Comparison of ENCODE assay signal across 1 cellular context in the genomic region with DNA sequence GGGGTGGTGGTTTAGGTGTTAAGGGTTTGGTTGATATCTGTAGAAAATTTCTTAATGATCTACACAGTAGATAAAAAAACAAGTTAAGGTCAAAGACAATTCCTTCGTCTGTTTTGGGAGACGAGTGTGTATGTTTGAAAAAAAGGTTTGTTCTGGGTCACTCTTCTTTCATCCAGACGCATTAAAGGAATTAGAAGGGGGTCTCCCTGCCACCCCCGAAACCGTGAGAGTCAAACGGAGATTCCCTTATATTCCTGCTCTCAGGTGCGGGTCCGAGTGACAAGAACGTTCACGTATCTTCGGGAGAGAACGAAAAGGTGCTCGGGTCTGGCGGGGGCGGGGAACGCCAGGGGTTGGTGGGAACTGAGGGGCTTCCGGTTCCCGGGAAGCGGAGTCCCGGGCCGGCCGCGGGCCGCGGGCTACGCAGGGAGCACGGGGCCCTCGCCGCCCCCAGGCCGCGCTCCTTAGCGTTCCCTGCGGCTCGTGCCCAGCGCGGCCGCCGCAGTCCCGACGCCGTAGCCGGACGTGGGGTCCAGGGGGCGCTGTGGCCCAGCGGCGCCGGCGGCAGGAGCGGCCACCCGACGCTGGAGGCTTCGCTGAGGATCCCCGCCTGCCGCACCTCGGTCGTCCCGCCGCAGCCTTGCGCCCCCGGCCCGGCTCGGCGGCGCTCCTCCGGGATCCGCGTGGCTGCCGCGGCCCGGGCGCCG.
A peak's percentile ranks its signal among the peaks of the same experiment; 100 is the strongest.
TF ChIP-seq lines count a peak whose summit lies in the region.

A gene with protein sequence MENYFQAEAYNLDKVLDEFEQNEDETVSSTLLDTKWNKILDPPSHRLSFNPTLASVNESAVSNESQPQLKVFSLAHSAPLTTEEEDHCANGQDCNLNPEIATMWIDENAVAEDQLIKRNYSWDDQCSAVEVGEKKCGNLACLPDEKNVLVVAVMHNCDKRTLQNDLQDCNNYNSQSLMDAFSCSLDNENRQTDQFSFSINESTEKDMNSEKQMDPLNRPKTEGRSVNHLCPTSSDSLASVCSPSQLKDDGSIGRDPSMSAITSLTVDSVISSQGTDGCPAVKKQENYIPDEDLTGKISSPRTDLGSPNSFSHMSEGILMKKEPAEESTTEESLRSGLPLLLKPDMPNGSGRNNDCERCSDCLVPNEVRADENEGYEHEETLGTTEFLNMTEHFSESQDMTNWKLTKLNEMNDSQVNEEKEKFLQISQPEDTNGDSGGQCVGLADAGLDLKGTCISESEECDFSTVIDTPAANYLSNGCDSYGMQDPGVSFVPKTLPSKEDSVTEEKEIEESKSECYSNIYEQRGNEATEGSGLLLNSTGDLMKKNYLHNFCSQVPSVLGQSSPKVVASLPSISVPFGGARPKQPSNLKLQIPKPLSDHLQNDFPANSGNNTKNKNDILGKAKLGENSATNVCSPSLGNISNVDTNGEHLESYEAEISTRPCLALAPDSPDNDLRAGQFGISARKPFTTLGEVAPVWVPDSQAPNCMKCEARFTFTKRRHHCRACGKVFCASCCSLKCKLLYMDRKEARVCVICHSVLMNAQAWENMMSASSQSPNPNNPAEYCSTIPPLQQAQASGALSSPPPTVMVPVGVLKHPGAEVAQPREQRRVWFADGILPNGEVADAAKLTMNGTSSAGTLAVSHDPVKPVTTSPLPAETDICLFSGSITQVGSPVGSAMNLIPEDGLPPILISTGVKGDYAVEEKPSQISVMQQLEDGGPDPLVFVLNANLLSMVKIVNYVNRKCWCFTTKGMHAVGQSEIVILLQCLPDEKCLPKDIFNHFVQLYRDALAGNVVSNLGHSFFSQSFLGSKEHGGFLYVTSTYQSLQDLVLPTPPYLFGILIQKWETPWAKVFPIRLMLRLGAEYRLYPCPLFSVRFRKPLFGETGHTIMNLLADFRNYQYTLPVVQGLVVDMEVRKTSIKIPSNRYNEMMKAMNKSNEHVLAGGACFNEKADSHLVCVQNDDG (N-terminal part only) (plus strand): TSS at position 577 of the 707 bp plus-strand sequence. CDS start 91,118 bp downstream, outside the sequence.

TF ChIP-seq in HepG2, 621 proteins besides CTCF, POLR2A, EP300 and RAD21 (continued from another document and continues in another):
- TF ChIP-seq, protein P1, sequence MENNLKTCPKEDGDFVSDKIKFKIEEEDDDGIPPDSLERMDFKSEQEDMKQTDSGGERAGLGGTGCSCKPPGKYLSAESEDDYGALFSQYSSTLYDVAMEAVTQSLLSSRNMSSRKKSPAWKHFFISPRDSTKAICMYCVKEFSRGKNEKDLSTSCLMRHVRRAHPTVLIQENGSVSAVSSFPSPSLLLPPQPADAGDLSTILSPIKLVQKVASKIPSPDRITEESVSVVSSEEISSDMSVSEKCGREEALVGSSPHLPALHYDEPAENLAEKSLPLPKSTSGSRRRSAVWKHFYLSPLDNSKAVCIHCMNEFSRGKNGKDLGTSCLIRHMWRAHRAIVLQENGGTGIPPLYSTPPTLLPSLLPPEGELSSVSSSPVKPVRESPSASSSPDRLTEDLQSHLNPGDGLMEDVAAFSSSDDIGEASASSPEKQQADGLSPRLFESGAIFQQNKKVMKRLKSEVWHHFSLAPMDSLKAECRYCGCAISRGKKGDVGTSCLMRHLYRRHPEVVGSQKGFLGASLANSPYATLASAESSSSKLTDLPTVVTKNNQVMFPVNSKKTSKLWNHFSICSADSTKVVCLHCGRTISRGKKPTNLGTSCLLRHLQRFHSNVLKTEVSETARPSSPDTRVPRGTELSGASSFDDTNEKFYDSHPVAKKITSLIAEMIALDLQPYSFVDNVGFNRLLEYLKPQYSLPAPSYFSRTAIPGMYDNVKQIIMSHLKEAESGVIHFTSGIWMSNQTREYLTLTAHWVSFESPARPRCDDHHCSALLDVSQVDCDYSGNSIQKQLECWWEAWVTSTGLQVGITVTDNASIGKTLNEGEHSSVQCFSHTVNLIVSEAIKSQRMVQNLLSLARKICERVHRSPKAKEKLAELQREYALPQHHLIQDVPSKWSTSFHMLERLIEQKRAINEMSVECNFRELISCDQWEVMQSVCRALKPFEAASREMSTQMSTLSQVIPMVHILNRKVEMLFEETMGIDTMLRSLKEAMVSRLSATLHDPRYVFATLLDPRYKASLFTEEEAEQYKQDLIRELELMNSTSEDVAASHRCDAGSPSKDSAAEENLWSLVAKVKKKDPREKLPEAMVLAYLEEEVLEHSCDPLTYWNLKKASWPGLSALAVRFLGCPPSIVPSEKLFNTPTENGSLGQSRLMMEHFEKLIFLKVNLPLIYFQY (CRISPR knock-in tag; IDR thresholded peaks at IDR 0.05; ENCODE audit: borderline replicate concordance), result peak; percentile 59; the same call in 1 of the 2 replicates
- no peak; the same call in 1 of the 2 replicates for TF ChIP-seq ZNF766 (CRISPR knock-in tag; IDR thresholded peaks at IDR 0.05; ENCODE audit: borderline replicate concordance)
- TF ChIP-seq KLF11 (CRISPR knock-in tag; IDR thresholded peaks at IDR 0.05), result no peak
- no peak for TF ChIP-seq ZBTB3 (CRISPR knock-in tag; IDR thresholded peaks at IDR 0.05; ENCODE audit: borderline replicate concordance, low read depth)
- TF ChIP-seq NR2C2 (CRISPR knock-in tag; IDR thresholded peaks at IDR 0.05; ENCODE audit: borderline replicate concordance), result peak; percentile 21; the same call in 1 of the 2 replicates
- no peak for TF ChIP-seq MAFG (CRISPR knock-in tag; IDR thresholded peaks at IDR 0.05)
- TF ChIP-seq ZNF557 (CRISPR knock-in tag; IDR thresholded peaks at IDR 0.05), result no peak
- 0 out of 2 replicates have a peak, but pooled peaks have one; percentile 42 for TF ChIP-seq MED1 (CRISPR knock-in tag; IDR thresholded peaks at IDR 0.05)
- TF ChIP-seq ZNF672 (CRISPR knock-in tag; IDR thresholded peaks at IDR 0.05), result 0 out of 2 replicates have a peak, but pooled peaks have one; percentile 48
- peak; percentile 28; the same call in 1 of the 2 replicates for TF ChIP-seq ZNF543 (CRISPR knock-in tag; IDR thresholded peaks at IDR 0.05)
- TF ChIP-seq, protein P2, sequence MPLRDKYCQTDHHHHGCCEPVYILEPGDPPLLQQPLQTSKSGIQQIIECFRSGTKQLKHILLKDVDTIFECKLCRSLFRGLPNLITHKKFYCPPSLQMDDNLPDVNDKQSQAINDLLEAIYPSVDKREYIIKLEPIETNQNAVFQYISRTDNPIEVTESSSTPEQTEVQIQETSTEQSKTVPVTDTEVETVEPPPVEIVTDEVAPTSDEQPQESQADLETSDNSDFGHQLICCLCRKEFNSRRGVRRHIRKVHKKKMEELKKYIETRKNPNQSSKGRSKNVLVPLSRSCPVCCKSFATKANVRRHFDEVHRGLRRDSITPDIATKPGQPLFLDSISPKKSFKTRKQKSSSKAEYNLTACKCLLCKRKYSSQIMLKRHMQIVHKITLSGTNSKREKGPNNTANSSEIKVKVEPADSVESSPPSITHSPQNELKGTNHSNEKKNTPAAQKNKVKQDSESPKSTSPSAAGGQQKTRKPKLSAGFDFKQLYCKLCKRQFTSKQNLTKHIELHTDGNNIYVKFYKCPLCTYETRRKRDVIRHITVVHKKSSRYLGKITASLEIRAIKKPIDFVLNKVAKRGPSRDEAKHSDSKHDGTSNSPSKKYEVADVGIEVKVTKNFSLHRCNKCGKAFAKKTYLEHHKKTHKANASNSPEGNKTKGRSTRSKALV (CRISPR knock-in tag; IDR thresholded peaks at IDR 0.05), result no peak
- TF ChIP-seq GZF1 (CRISPR knock-in tag; IDR thresholded peaks at IDR 0.05), result no peak
- no peak for TF ChIP-seq CHD2 (IDR thresholded peaks at IDR 0.05; ENCODE audit: low read depth, low read length)
- TF ChIP-seq, protein P3, sequence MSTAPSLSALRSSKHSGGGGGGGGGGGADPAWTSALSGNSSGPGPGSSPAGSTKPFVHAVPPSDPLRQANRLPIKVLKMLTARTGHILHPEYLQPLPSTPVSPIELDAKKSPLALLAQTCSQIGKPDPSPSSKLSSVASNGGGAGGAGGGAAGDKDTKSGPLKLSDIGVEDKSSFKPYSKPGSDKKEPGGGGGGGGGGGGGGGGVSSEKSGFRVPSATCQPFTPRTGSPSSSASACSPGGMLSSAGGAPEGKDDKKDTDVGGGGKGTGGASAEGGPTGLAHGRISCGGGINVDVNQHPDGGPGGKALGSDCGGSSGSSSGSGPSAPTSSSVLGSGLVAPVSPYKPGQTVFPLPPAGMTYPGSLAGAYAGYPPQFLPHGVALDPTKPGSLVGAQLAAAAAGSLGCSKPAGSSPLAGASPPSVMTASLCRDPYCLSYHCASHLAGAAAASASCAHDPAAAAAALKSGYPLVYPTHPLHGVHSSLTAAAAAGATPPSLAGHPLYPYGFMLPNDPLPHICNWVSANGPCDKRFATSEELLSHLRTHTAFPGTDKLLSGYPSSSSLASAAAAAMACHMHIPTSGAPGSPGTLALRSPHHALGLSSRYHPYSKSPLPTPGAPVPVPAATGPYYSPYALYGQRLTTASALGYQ (CRISPR knock-in tag; IDR thresholded peaks at IDR 0.05), result no peak
- peak; percentile 53 for TF ChIP-seq ATF7-NPFF (CRISPR knock-in tag; IDR thresholded peaks at IDR 0.05; ENCODE audit: low read depth)
- peak; percentile 69; the same call in 1 of the 2 replicates for TF ChIP-seq PRMT3 (CRISPR knock-in tag; IDR thresholded peaks at IDR 0.05; ENCODE audit: borderline replicate concordance, low read depth)
- no peak for TF ChIP-seq CC2D1A (CRISPR knock-in tag; IDR thresholded peaks at IDR 0.05)
- TF ChIP-seq, protein P4, sequence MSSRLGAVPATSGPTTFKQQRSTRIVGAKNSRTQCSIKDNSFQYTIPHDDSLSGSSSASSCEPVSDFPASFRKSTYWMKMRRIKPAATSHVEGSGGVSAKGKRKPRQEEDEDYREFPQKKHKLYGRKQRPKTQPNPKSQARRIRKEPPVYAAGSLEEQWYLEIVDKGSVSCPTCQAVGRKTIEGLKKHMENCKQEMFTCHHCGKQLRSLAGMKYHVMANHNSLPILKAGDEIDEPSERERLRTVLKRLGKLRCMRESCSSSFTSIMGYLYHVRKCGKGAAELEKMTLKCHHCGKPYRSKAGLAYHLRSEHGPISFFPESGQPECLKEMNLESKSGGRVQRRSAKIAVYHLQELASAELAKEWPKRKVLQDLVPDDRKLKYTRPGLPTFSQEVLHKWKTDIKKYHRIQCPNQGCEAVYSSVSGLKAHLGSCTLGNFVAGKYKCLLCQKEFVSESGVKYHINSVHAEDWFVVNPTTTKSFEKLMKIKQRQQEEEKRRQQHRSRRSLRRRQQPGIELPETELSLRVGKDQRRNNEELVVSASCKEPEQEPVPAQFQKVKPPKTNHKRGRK (CRISPR knock-in tag; IDR thresholded peaks at IDR 0.05), result no peak
- TF ChIP-seq ZNF33B (CRISPR knock-in tag; IDR thresholded peaks at IDR 0.05), result peak; percentile 8; the same call in 1 of the 2 replicates
- TF ChIP-seq, protein P5, sequence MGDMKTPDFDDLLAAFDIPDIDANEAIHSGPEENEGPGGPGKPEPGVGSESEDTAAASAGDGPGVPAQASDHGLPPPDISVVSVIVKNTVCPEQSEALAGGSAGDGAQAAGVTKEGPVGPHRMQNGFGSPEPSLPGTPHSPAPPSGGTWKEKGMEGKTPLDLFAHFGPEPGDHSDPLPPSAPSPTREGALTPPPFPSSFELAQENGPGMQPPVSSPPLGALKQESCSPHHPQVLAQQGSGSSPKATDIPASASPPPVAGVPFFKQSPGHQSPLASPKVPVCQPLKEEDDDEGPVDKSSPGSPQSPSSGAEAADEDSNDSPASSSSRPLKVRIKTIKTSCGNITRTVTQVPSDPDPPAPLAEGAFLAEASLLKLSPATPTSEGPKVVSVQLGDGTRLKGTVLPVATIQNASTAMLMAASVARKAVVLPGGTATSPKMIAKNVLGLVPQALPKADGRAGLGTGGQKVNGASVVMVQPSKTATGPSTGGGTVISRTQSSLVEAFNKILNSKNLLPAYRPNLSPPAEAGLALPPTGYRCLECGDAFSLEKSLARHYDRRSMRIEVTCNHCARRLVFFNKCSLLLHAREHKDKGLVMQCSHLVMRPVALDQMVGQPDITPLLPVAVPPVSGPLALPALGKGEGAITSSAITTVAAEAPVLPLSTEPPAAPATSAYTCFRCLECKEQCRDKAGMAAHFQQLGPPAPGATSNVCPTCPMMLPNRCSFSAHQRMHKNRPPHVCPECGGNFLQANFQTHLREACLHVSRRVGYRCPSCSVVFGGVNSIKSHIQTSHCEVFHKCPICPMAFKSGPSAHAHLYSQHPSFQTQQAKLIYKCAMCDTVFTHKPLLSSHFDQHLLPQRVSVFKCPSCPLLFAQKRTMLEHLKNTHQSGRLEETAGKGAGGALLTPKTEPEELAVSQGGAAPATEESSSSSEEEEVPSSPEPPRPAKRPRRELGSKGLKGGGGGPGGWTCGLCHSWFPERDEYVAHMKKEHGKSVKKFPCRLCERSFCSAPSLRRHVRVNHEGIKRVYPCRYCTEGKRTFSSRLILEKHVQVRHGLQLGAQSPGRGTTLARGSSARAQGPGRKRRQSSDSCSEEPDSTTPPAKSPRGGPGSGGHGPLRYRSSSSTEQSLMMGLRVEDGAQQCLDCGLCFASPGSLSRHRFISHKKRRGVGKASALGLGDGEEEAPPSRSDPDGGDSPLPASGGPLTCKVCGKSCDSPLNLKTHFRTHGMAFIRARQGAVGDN (CRISPR knock-in tag; IDR thresholded peaks at IDR 0.05), result peak; percentile 84
- peak; percentile 47; the same call in 1 of the 2 replicates for TF ChIP-seq ZBTB7A (CRISPR knock-in tag; IDR thresholded peaks at IDR 0.05)
- TF ChIP-seq, protein P6, sequence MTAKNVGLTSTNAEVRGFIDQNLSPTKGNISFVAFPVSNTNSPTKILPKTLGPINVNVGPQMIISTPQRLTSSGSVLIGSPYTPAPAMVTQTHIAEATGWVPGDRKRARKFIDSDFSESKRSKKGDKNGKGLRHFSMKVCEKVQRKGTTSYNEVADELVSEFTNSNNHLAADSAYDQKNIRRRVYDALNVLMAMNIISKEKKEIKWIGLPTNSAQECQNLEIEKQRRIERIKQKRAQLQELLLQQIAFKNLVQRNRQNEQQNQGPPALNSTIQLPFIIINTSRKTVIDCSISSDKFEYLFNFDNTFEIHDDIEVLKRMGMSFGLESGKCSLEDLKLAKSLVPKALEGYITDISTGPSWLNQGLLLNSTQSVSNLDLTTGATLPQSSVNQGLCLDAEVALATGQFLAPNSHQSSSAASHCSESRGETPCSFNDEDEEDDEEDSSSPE (CRISPR knock-in tag; IDR thresholded peaks at IDR 0.05), result peak; percentile 50; the same call in 1 of the 2 replicates
- peak; percentile 66; the same call in 1 of the 2 replicates for TF ChIP-seq MTA1 (CRISPR knock-in tag; IDR thresholded peaks at IDR 0.05; ENCODE audit: borderline replicate concordance)
- TF ChIP-seq, protein P7, sequence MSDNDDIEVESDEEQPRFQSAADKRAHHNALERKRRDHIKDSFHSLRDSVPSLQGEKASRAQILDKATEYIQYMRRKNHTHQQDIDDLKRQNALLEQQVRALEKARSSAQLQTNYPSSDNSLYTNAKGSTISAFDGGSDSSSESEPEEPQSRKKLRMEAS (IDR thresholded peaks at IDR 0.05), result peak; percentile 82
- TF ChIP-seq ZNF556 (CRISPR knock-in tag; IDR thresholded peaks at IDR 0.05; ENCODE audit: borderline replicate concordance), result peak; percentile 21; the same call in 1 of the 2 replicates
- TF ChIP-seq ZNF121 (CRISPR knock-in tag; IDR thresholded peaks at IDR 0.05), result peak; percentile 11; the same call in 1 of the 2 replicates
- peak; percentile 11 for TF ChIP-seq TEAD3 (CRISPR knock-in tag; optimal IDR thresholded peaks at IDR 0.05; ENCODE audit: borderline replicate concordance)
- TF ChIP-seq ZNF746 (CRISPR knock-in tag; IDR thresholded peaks at IDR 0.05), result no peak
- TF ChIP-seq, protein P8, sequence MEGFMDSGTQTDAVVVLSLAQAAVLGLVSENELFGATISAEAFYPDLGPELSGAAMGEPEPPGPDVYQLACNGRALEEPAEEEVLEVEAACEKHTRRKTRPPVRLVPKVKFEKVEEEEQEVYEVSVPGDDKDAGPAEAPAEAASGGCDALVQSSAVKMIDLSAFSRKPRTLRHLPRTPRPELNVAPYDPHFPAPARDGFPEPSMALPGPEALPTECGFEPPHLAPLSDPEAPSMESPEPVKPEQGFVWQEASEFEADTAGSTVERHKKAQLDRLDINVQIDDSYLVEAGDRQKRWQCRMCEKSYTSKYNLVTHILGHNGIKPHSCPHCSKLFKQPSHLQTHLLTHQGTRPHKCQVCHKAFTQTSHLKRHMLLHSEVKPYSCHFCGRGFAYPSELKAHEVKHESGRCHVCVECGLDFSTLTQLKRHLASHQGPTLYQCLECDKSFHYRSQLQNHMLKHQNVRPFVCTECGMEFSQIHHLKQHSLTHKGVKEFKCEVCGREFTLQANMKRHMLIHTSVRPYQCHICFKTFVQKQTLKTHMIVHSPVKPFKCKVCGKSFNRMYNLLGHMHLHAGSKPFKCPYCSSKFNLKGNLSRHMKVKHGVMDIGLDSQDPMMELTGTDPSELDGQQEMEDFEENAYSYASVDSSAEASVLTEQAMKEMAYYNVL (CRISPR knock-in tag; IDR thresholded peaks at IDR 0.05; ENCODE audit: borderline replicate concordance), result no peak
